32 cellular contexts compared by ENCODE assay signal in the genomic region with DNA sequence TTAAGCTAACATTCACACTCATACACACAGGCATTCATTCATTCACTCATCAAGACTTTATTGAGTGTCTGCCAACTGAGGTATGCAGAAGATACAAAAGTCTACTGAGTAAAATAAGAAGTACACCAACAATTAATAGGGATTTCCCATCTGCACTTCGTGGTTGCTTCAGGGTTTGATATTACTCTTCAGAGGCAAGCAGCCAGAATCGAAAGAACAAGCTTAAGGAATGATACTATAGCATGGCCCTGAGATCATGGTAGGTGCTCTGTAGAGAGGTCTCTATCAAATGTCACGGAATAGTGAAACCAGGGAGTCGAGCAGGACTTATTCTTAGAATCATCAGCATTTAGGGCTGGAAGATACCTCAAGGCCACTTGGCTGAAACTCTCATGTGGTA.
DNase-seq lines count a peak whose midpoint lies in the region; ATAC-seq and FAIRE-seq lines count a peak whose summit lies in the region.
"Had no signal": no experiment of that assay in that cellular context is flagged by ENCODE, and none has a peak within 500 bp of the region (broad histone marks: within the 10 kb centered on the region; RNA-seq: fewer than 3 reads in every experiment).

No MANE protein-coding gene starts in this region.

- peak; percentile 82 to 91 for ATAC-seq in activated naive CD4-positive, alpha-beta T cell treated with anti-CD3 and anti-CD28 coated beads, Interleukin-2, amount 50 U/mL, for 72 hours
- ATAC-seq in HG02885 (IDR thresholded peaks at IDR 0.05; ENCODE audit: poor library complexity, unreplicated experiment), result peak; percentile 41
- peak; percentile 84 to 93 for ATAC-seq in stimulated activated naive B cell treated with anti-CD40 and anti-IgM and Interleukin-4, amounts not matched to agents 10 μg/mL and 1 μg/mL and 100 μg/mL, for 72 hours (replicated peaks)
- ATAC-seq: CD8-positive, alpha-beta T cell; effector memory CD8-positive, alpha-beta T cell; left cardiac atrium; mucosa of descending colon; SK-N-SH treated with all-trans-retinoic acid at 6 μM for 48 hours had no signal

- DNase-seq in activated naive CD4-positive, alpha-beta T cell treated with anti-CD3 and anti-CD28 coated beads, Interleukin-2, amount 50 U/mL, for 72 hours (ENCODE audit: low spot score in 2 of 2), result peak in 1 of 2 donors; percentile 19
- no peak for DNase-seq in activated naive CD4-positive, alpha-beta T cell (lab: John Stamatoyannopoulos, UW)
- DNase-seq in GM19239 (ENCODE audit: insufficient read length, low spot score) (no peak), HPDE6-E6E7 (ENCODE audit: extremely low spot score) (no peak), retina (no peak), DMS79 treated with DMSO at 0.1 percent for 48 hours (lab: John Stamatoyannopoulos, UW) (no peak)
- DNase-seq in stimulated activated naive B cell treated with anti-CD40 and anti-IgM and Interleukin-4, amounts not matched to agents 10 μg/mL and 1 μg/mL and 100 μg/mL, for 72 hours, result peak; percentile 18
- DNase-seq: activated CD4-positive, alpha-beta memory T cell treated with anti-CD3 and anti-CD28 coated beads for 36 hours; activated effector memory CD4-positive, alpha-beta T cell treated with anti-CD3 and anti-CD28 coated beads, Interleukin-2, amount 50 U/mL, for 16 hours; CD8-positive, alpha-beta T cell; central memory CD4-positive, alpha-beta T cell; effector memory CD8-positive, alpha-beta T cell; EL; GOT3; immature natural killer cell; IMR-90; left cardiac atrium; mammary epithelial cell; mucosa of descending colon; MV-4-11; NCI-H1436; NCI-H2081; NCI-H226; NCI-H526 treated with DMSO at 0.1 percent for 48 hours; PC-9; thyroid gland had no signal

- H3K4me1 Mint-ChIP-seq in stimulated activated naive B cell treated with anti-CD40 and anti-IgM and Interleukin-4, amounts not matched to agents 10 μg/mL and 1 μg/mL and 100 μg/mL, for 72 hours, result peaks cover 7 to 9% of the 10 kb centered on the region in 2 donors
- H3K4me1 Mint-ChIP-seq: nephron had no signal

- H3K27me3 Mint-ChIP-seq in stimulated activated naive B cell treated with anti-CD40 and anti-IgM and Interleukin-4, amounts not matched to agents 10 μg/mL and 1 μg/mL and 100 μg/mL, for 72 hours, result no peaks in the 10 kb centered on the region
- H3K27me3 Mint-ChIP-seq: activated CD4-positive, alpha-beta memory T cell treated with anti-CD3 and anti-CD28 coated beads for 36 hours; effector memory CD8-positive, alpha-beta T cell had no signal

- H3K4me3 Mint-ChIP-seq in stimulated activated naive B cell treated with anti-CD40 and anti-IgM and Interleukin-4, amounts not matched to agents 10 μg/mL and 1 μg/mL and 100 μg/mL, for 72 hours, result no peak overlapping the region
- H3K4me3 Mint-ChIP-seq: activated CD4-positive, alpha-beta memory T cell treated with anti-CD3 and anti-CD28 coated beads for 36 hours; CD8-positive, alpha-beta T cell; effector memory CD8-positive, alpha-beta T cell; immature natural killer cell; nephron; T-helper 1 cell treated with Interleukin-12 subunit alpha and Interleukin-12 subunit beta and Interleukin-4 antibody, amounts not matched to agents 30 μg/mL and 1 μg/mL, for 36 hours had no signal

- FAIRE-seq in GM19239 (lab: Jason Lieb, UNC), result peak; percentile 37
- FAIRE-seq: GM12892, TTC549 had no signal

- peaks cover 5 to 9% of the 10 kb centered on the region in 2 donors for H3K9me3 Mint-ChIP-seq in activated naive CD4-positive, alpha-beta T cell treated with anti-CD3 and anti-CD28 coated beads, Interleukin-2, amount 50 U/mL, for 72 hours
- H3K9me3 Mint-ChIP-seq in stimulated activated naive B cell treated with anti-CD40 and anti-IgM and Interleukin-4, amounts not matched to agents 10 μg/mL and 1 μg/mL and 100 μg/mL, for 72 hours, result peaks cover 4 to 8% of the 10 kb centered on the region in 2 donors

- H3K36me3 Mint-ChIP-seq in activated naive CD4-positive, alpha-beta T cell treated with anti-CD3 and anti-CD28 coated beads, Interleukin-2, amount 50 U/mL, for 72 hours, result peaks cover 18 to 21% of the 10 kb centered on the region in 2 donors
- peaks cover 3 to 4% of the 10 kb centered on the region in 2 donors for H3K36me3 Mint-ChIP-seq in stimulated activated naive B cell treated with anti-CD40 and anti-IgM and Interleukin-4, amounts not matched to agents 10 μg/mL and 1 μg/mL and 100 μg/mL, for 72 hours

- H3K27ac Mint-ChIP-seq in activated naive CD4-positive, alpha-beta T cell treated with anti-CD3 and anti-CD28 coated beads, Interleukin-2, amount 50 U/mL, for 72 hours, result no peak overlapping the region
- no peak overlapping the region for H3K27ac Mint-ChIP-seq in stimulated activated naive B cell treated with anti-CD40 and anti-IgM and Interleukin-4, amounts not matched to agents 10 μg/mL and 1 μg/mL and 100 μg/mL, for 72 hours
- H3K27ac Mint-ChIP-seq: activated CD4-positive, alpha-beta memory T cell treated with anti-CD3 and anti-CD28 coated beads for 36 hours; CD8-positive, alpha-beta T cell; effector memory CD8-positive, alpha-beta T cell; nephron; T-helper 1 cell treated with Interleukin-12 subunit alpha and Interleukin-12 subunit beta and Interleukin-4 antibody, amounts not matched to agents 30 μg/mL and 1 μg/mL, for 36 hours had no signal
